ENCODE assay signal across 16 cellular contexts in the genomic region with DNA sequence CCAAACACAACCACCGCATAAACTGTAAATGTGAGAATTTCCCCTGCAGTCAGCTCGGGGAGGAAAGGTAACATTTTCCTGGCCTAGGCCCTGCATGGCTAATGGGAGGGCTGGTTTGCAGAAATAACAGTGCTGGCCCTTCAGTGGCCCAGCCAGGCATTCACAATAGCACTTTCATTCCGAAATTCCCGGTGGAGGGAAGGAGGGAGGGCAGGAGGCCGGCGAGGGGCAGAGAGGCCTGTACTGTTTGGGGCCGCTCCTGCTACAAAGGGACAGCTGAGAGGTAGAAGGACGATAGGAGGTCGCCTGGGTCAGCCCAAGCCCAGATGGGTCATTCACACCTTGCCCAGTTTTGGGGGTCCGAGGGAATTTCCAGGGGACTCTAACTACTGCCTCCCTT. TPM values are rescaled to one million over a fixed set of nuclear protein-coding genes. Genes with fewer than 3 reads are reported as not detected.
DNase-seq lines count a peak whose midpoint lies in the region; ATAC-seq and TF ChIP-seq lines count a peak whose summit lies in the region.
"Had no signal": no experiment of that assay in that cellular context is flagged by ENCODE, and none has a peak within 500 bp of the region (broad histone marks: within the 10 kb centered on the region; RNA-seq: fewer than 3 reads in every experiment).

No MANE protein-coding gene starts in this region.

- no peaks in the 10 kb centered on the region for H3K9me3 Mint-ChIP-seq in stimulated activated naive CD8-positive, alpha-beta T cell treated with anti-CD3 and anti-CD28 coated beads, Interleukin-15, amount 100 ng/mL, for 72 hours
- H3K9me3 Mint-ChIP-seq: H9, IgD-negative memory B cell had no signal

- H3K4me3 ChIP-seq in RWPE2 (ENCODE audit: severe bottlenecking) (no peak overlapping the region), dorsolateral prefrontal cortex (no peak overlapping the region)
- H3K4me3 ChIP-seq: Peyer's patch had no signal

- DNase-seq in RWPE2 (ENCODE audit: low spot score) (peak; percentile 23), dorsolateral prefrontal cortex (peak in 6 of 10 donors; percentile 16 to 50 (median 38)), midbrain (lab: John Stamatoyannopoulos, UW) (peak; percentile 19), substantia nigra (lab: John Stamatoyannopoulos, UW) (peak in 14 of 49 donors; percentile 20 to 40 (median 30)), occipital lobe (lab: John Stamatoyannopoulos, UW) (no peak)
- DNase-seq in stimulated activated naive CD8-positive, alpha-beta T cell treated with anti-CD3 and anti-CD28 coated beads, Interleukin-15, amount 100 ng/mL, for 72 hours = no peak
- DNase-seq: DMS 273 treated with DMSO at 0.1 percent for 48 hours, H9, NCI-H1417 treated with DMSO at 0.1 percent for 48 hours, NCI-H2029, NCI-H2171 treated with DMSO at 0.1 percent for 48 hours, NCI-H510A treated with DMSO at 0.1 percent for 48 hours had no signal

- TF ChIP-seq CTCF in RWPE2 (IDR thresholded peaks at IDR 0.05; ENCODE audit: poor library complexity, severe bottlenecking) = no peak
- TF ChIP-seq CTCF in dorsolateral prefrontal cortex (IDR thresholded peaks at IDR 0.05 in 54 of 56, conservative IDR thresholded peaks at IDR 0.05 in 2 of 56; ENCODE audit: low read depth in 1 of 56, partially characterized antibody in 56 of 56) = peak in 5 of 56 donors; percentile 9 to 23 (median 16)

- intact Hi-C loops in dorsolateral prefrontal cortex (cut with DNase I) = loop anchor here in 1 of 2 donors (10.0 kb wide), 1 partner anchor 608 kb away; no protein-coding TSS in a partner anchor

- H3K4me1 Mint-ChIP-seq in stimulated activated naive CD8-positive, alpha-beta T cell treated with anti-CD3 and anti-CD28 coated beads, Interleukin-15, amount 100 ng/mL, for 72 hours = peaks cover 6% of the 10 kb centered on the region
- H3K4me1 Mint-ChIP-seq: IgD-negative memory B cell had no signal

- peaks cover 3% of the 10 kb centered on the region for H3K4me1 ChIP-seq in RWPE2 (ENCODE audit: insufficient read depth, poor library complexity, severe bottlenecking)

- H3K27me3 ChIP-seq in RWPE2 (ENCODE audit: insufficient read depth, poor library complexity, severe bottlenecking) (no peaks in the 10 kb centered on the region), dorsolateral prefrontal cortex (no peaks in the 10 kb centered on the region)
- H3K27me3 ChIP-seq: Peyer's patch had no signal

- H3K9me3 ChIP-seq in RWPE2 (ENCODE audit: severe bottlenecking) = no peaks in the 10 kb centered on the region
- H3K9me3 ChIP-seq: Peyer's patch had no signal

- H3K36me3 ChIP-seq in RWPE2 (ENCODE audit: low read depth) = peaks cover 4% of the 10 kb centered on the region; the same call in 1 of the 2 replicates
- H3K36me3 ChIP-seq: Peyer's patch had no signal

- peaks cover 12% of the 10 kb centered on the region for H3K27me3 Mint-ChIP-seq in stimulated activated naive CD8-positive, alpha-beta T cell treated with anti-CD3 and anti-CD28 coated beads, Interleukin-15, amount 100 ng/mL, for 72 hours

- H3K4me3 Mint-ChIP-seq in stimulated activated naive CD8-positive, alpha-beta T cell treated with anti-CD3 and anti-CD28 coated beads, Interleukin-15, amount 100 ng/mL, for 72 hours = no peak overlapping the region
- H3K4me3 Mint-ChIP-seq: H9, IgD-negative memory B cell had no signal

- H3K27ac ChIP-seq in RWPE2 (ENCODE audit: poor library complexity, severe bottlenecking) (no peak overlapping the region), dorsolateral prefrontal cortex (peak overlapping the region in 7 of 59 donors; percentile 13 to 39 (median 26)), substantia nigra (ENCODE audit: low read depth, low read length, poor library complexity, severe bottlenecking) (peak overlapping the region; percentile 10)
- H3K27ac ChIP-seq: Peyer's patch had no signal

- ATAC-seq in RWPE2 (ENCODE audit: low read depth) = no peak
- ATAC-seq in GM18517 (IDR thresholded peaks at IDR 0.05; ENCODE audit: unreplicated experiment) = no peak
- ATAC-seq in GM21390 (IDR thresholded peaks at IDR 0.05; ENCODE audit: unreplicated experiment) = no peak
- no peak for ATAC-seq in stimulated activated naive CD8-positive, alpha-beta T cell treated with anti-CD3 and anti-CD28 coated beads, Interleukin-15, amount 100 ng/mL, for 72 hours

- peak overlapping the region in 1 of 2 donors; percentile 27 for H3K27ac Mint-ChIP-seq in stimulated activated naive CD8-positive, alpha-beta T cell treated with anti-CD3 and anti-CD28 coated beads, Interleukin-15, amount 100 ng/mL, for 72 hours
- H3K27ac Mint-ChIP-seq: H9, IgD-negative memory B cell had no signal

RNA-seq across cellular contexts. Expression of gene CYP26B1, which starts 11.3 kb away (rescaled TPM):
- total RNA-seq in dorsolateral prefrontal cortex = 10 to 100 TPM in 113 of 120 experiments, 1 to 10 TPM in 7; 5.5 to 55.3 (median 18.2) TPM
- 3.1 TPM for total RNA-seq in occipital lobe

Comparison
In these comparisons a context has a peak if more than half of its experiments do, and no peak if none do; other contexts are left out.
1. DNase-seq: peak in RWPE2 (single experiment), dorsolateral prefrontal cortex (6 of 10) and midbrain (single experiment); none in occipital lobe (single experiment) and stimulated activated naive CD8-positive, alpha-beta T cell treated with anti-CD3 and anti-CD28 coated beads, Interleukin-15, amount 100 ng/mL, for 72 hours (0 of 2).